ENCODE assay signal across 22 cellular contexts in the genomic region with DNA sequence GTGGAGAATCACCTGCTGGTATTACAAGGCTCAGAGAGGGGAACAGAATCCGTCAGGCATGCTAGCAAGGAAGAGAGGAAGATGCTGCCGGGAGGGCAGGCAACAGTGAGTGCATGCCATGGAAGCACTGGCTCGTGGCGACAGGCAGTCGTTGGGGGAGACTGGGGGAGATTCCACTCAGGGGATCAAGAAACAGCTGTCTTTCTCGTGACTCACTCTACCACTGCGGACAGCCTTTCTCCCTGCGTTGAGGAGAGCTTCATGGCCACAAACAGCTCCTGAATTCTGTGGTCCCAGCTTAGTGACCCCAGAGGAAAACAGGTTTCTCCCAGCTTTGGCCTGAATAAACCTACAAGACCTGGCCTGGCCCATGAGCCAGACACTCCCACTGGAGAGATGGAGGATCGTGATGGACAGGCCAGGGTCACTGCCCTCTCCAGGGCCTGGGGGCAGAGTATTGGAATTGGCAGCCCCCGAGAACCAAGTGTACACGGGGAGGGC. TPM values are rescaled to one million over a fixed set of nuclear protein-coding genes. Genes with fewer than 3 reads are reported as not detected.
A peak's percentile ranks its signal among the peaks of the same experiment; 100 is the strongest.
DNase-seq lines count a peak whose midpoint lies in the region; ATAC-seq, FAIRE-seq and TF ChIP-seq lines count a peak whose summit lies in the region.
"Had no signal": no experiment of that assay in that cellular context is flagged by ENCODE, and none has a peak within 500 bp of the region (broad histone marks: within the 10 kb centered on the region; RNA-seq: fewer than 3 reads in every experiment).

No MANE protein-coding gene starts in this region.

- intact Hi-C loops in activated CD8-positive, alpha-beta T cell treated with anti-CD3 and anti-CD28 coated beads for 36 hours (cut with micrococcal nuclease), result no loop called here

- DNase-seq in activated CD8-positive, alpha-beta T cell treated with anti-CD3 and anti-CD28 coated beads for 36 hours, result no peak
- no peak for DNase-seq in activated CD8-positive, alpha-beta T cell treated with anti-CD3 and anti-CD28 coated beads, Interleukin-2, amount 10 ng/mL, durations not matched to agents 7 days and 5 days
- DNase-seq in astrocyte (ENCODE audit: low read depth) (peak; percentile 59), kidney tubule cell (ENCODE audit: low spot score) (peak; percentile 99)
- DNase-seq in stimulated activated effector memory CD8-positive, alpha-beta T cell treated with anti-CD3 and anti-CD28 coated beads, Interleukin-12 subunit alpha, Interleukin-12 subunit beta, amount 100 ng/mL, for 72 hours (ENCODE audit: low spot score in 2 of 2), result no peak
- DNase-seq in stimulated activated naive CD4-positive, alpha-beta T cell (lab: John Stamatoyannopoulos, UW), result no peak
- DNase-seq: 8988T; activated CD4-positive, alpha-beta T cell treated with anti-CD3 and anti-CD28 coated beads, Interleukin-2, amount 50 U/mL, for 4 hours; erythroblast; heart left ventricle; NCI-H2081 treated with DMSO at 0.1 percent for 48 hours; NCI-H526; occipital lobe; OCI-M1; SK-N-SH had no signal

- peaks cover 25% of the 10 kb centered on the region for H3K4me1 ChIP-seq in astrocyte (ENCODE audit: insufficient read depth, low read length)
- H3K4me1 ChIP-seq: right lobe of liver had no signal

- no peak overlapping the region for H2AFZ ChIP-seq in astrocyte (ENCODE audit: low read depth, low read length)

- POLR2A ChIA-PET in activated CD8-positive, alpha-beta T cell treated with anti-CD3 and anti-CD28 coated beads for 36 hours (lab: Charles Lee), result interaction anchor here (0.6 to 1.3 kb wide), 6 partner anchors 8 to 136 kb away, joined by 3 to 4 read pairs (median 3); no protein-coding TSS in a partner anchor
- POLR2A ChIA-PET in activated CD8-positive, alpha-beta T cell treated with anti-CD3 and anti-CD28 coated beads, Interleukin-2, amount 10 ng/mL, durations not matched to agents 7 days and 5 days (lab: Charles Lee), result no interaction called here

- peaks cover 14% of the 10 kb centered on the region for H3K4me1 Mint-ChIP-seq in activated CD8-positive, alpha-beta T cell treated with anti-CD3 and anti-CD28 coated beads for 36 hours (ENCODE audit: low read depth)
- H3K4me1 Mint-ChIP-seq in activated CD8-positive, alpha-beta T cell treated with anti-CD3 and anti-CD28 coated beads, Interleukin-2, amount 10 ng/mL, durations not matched to agents 7 days and 5 days (ENCODE audit: low read depth), result peaks cover 13% of the 10 kb centered on the region
- H3K4me1 Mint-ChIP-seq in astrocyte (ENCODE audit: low read depth, unreplicated experiment), result peaks cover 46% of the 10 kb centered on the region
- H3K4me1 Mint-ChIP-seq in stimulated activated effector memory CD8-positive, alpha-beta T cell treated with anti-CD3 and anti-CD28 coated beads, Interleukin-12 subunit alpha, Interleukin-12 subunit beta, amount 100 ng/mL, for 72 hours, result peaks cover 9% of the 10 kb centered on the region

- H3K27ac Mint-ChIP-seq in activated CD8-positive, alpha-beta T cell treated with anti-CD3 and anti-CD28 coated beads for 36 hours, result peak overlapping the region; percentile 22
- no peak overlapping the region for H3K27ac Mint-ChIP-seq in activated CD8-positive, alpha-beta T cell treated with anti-CD3 and anti-CD28 coated beads, Interleukin-2, amount 10 ng/mL, durations not matched to agents 7 days and 5 days
- H3K27ac Mint-ChIP-seq in astrocyte (ENCODE audit: unreplicated experiment), result peak overlapping the region; percentile 89
- H3K27ac Mint-ChIP-seq in stimulated activated effector memory CD8-positive, alpha-beta T cell treated with anti-CD3 and anti-CD28 coated beads, Interleukin-12 subunit alpha, Interleukin-12 subunit beta, amount 100 ng/mL, for 72 hours, result peak overlapping the region; percentile 94

- peaks cover 14% of the 10 kb centered on the region for H4K20me1 ChIP-seq in astrocyte (ENCODE audit: insufficient read depth, low read length)

- no peaks in the 10 kb centered on the region for H3K9me3 Mint-ChIP-seq in activated CD8-positive, alpha-beta T cell treated with anti-CD3 and anti-CD28 coated beads for 36 hours
- H3K9me3 Mint-ChIP-seq in activated CD8-positive, alpha-beta T cell treated with anti-CD3 and anti-CD28 coated beads, Interleukin-2, amount 10 ng/mL, durations not matched to agents 7 days and 5 days (ENCODE audit: insufficient read depth), result no peaks in the 10 kb centered on the region
- H3K9me3 Mint-ChIP-seq in astrocyte (ENCODE audit: unreplicated experiment), result no peaks in the 10 kb centered on the region
- no peaks in the 10 kb centered on the region for H3K9me3 Mint-ChIP-seq in stimulated activated effector memory CD8-positive, alpha-beta T cell treated with anti-CD3 and anti-CD28 coated beads, Interleukin-12 subunit alpha, Interleukin-12 subunit beta, amount 100 ng/mL, for 72 hours

- no peak for ATAC-seq in activated CD8-positive, alpha-beta T cell treated with anti-CD3 and anti-CD28 coated beads for 36 hours
- ATAC-seq in activated CD8-positive, alpha-beta T cell treated with anti-CD3 and anti-CD28 coated beads, Interleukin-2, amount 10 ng/mL, durations not matched to agents 7 days and 5 days, result no peak
- no peak for ATAC-seq in stimulated activated effector memory CD8-positive, alpha-beta T cell treated with anti-CD3 and anti-CD28 coated beads, Interleukin-12 subunit alpha, Interleukin-12 subunit beta, amount 100 ng/mL, for 72 hours
- ATAC-seq in GM18520 (IDR thresholded peaks at IDR 0.05; ENCODE audit: unreplicated experiment), result no peak
- no peak for ATAC-seq in SK-N-SH treated with all-trans-retinoic acid at 6 μM for 48 hours
- ATAC-seq: heart left ventricle had no signal

- H3K9ac ChIP-seq in astrocyte (ENCODE audit: low read length), result peak overlapping the region; percentile 34
- H3K9ac ChIP-seq: SK-N-SH had no signal

- H3K36me3 ChIP-seq in astrocyte (ENCODE audit: insufficient read depth, low read length), result peaks cover 50% of the 10 kb centered on the region

- peak overlapping the region; percentile 37 for H3K4me2 ChIP-seq in astrocyte (ENCODE audit: low read length)
- H3K4me2 ChIP-seq: BLaER1 treated with 17β-estradiol and CSF1 and Interleukin-3, amounts not matched to agents 10 nM and 100 nM; SK-N-SH had no signal

- peaks cover 60% of the 10 kb centered on the region for H3K36me3 Mint-ChIP-seq in activated CD8-positive, alpha-beta T cell treated with anti-CD3 and anti-CD28 coated beads for 36 hours (ENCODE audit: low read depth)
- H3K36me3 Mint-ChIP-seq in activated CD8-positive, alpha-beta T cell treated with anti-CD3 and anti-CD28 coated beads, Interleukin-2, amount 10 ng/mL, durations not matched to agents 7 days and 5 days (ENCODE audit: low read depth), result peaks cover 57% of the 10 kb centered on the region
- peaks cover 57% of the 10 kb centered on the region for H3K36me3 Mint-ChIP-seq in astrocyte (ENCODE audit: low read depth, unreplicated experiment)
- peaks cover 97% of the 10 kb centered on the region for H3K36me3 Mint-ChIP-seq in stimulated activated effector memory CD8-positive, alpha-beta T cell treated with anti-CD3 and anti-CD28 coated beads, Interleukin-12 subunit alpha, Interleukin-12 subunit beta, amount 100 ng/mL, for 72 hours

- no peak for TF ChIP-seq CTCF in activated CD8-positive, alpha-beta T cell treated with anti-CD3 and anti-CD28 coated beads for 36 hours (IDR thresholded peaks at IDR 0.05)
- TF ChIP-seq CTCF in astrocyte (IDR thresholded peaks at IDR 0.05; ENCODE audit: insufficient read depth, low read depth, low read length), result no peak

- H3K4me3 Mint-ChIP-seq in activated CD8-positive, alpha-beta T cell treated with anti-CD3 and anti-CD28 coated beads for 36 hours, result no peak overlapping the region
- no peak overlapping the region for H3K4me3 Mint-ChIP-seq in activated CD8-positive, alpha-beta T cell treated with anti-CD3 and anti-CD28 coated beads, Interleukin-2, amount 10 ng/mL, durations not matched to agents 7 days and 5 days
- H3K4me3 Mint-ChIP-seq in astrocyte (ENCODE audit: unreplicated experiment), result no peak overlapping the region
- no peak overlapping the region for H3K4me3 Mint-ChIP-seq in stimulated activated effector memory CD8-positive, alpha-beta T cell treated with anti-CD3 and anti-CD28 coated beads, Interleukin-12 subunit alpha, Interleukin-12 subunit beta, amount 100 ng/mL, for 72 hours

- H3K27ac ChIP-seq in astrocyte (ENCODE audit: low read depth, low read length), result peak overlapping the region; percentile 29
- H3K27ac ChIP-seq: coronary artery, heart left ventricle, right lobe of liver, tibial nerve had no signal

- H3K4me3 ChIP-seq in astrocyte (ENCODE audit: insufficient read depth, low read depth, low read length), result no peak overlapping the region
- H3K4me3 ChIP-seq: BLaER1 treated with 17β-estradiol and CSF1 and Interleukin-3, amounts not matched to agents 10 nM and 100 nM; coronary artery; heart left ventricle; right lobe of liver; tibial nerve had no signal

- H3K9me3 ChIP-seq in astrocyte (ENCODE audit: insufficient read depth, low read depth, low read length), result no peaks in the 10 kb centered on the region
- H3K9me3 ChIP-seq: BLaER1 treated with 17β-estradiol and CSF1 and Interleukin-3, amounts not matched to agents 10 nM and 100 nM; heart left ventricle; right lobe of liver; SK-N-SH; tibial nerve had no signal

- no peaks in the 10 kb centered on the region for H3K27me3 Mint-ChIP-seq in activated CD8-positive, alpha-beta T cell treated with anti-CD3 and anti-CD28 coated beads for 36 hours
- H3K27me3 Mint-ChIP-seq in activated CD8-positive, alpha-beta T cell treated with anti-CD3 and anti-CD28 coated beads, Interleukin-2, amount 10 ng/mL, durations not matched to agents 7 days and 5 days (ENCODE audit: low read depth), result no peaks in the 10 kb centered on the region
- no peaks in the 10 kb centered on the region for H3K27me3 Mint-ChIP-seq in astrocyte (ENCODE audit: low read depth, unreplicated experiment)

- no peaks in the 10 kb centered on the region for H3K27me3 ChIP-seq in astrocyte (ENCODE audit: insufficient read depth, low read length)
- H3K27me3 ChIP-seq: BLaER1 treated with 17β-estradiol and CSF1 and Interleukin-3, amounts not matched to agents 10 nM and 100 nM; heart left ventricle; right lobe of liver; tibial nerve had no signal

- peaks cover 30% of the 10 kb centered on the region for H3K79me2 ChIP-seq in astrocyte (ENCODE audit: insufficient read depth, low read length)

- CTCF ChIA-PET in activated CD8-positive, alpha-beta T cell treated with anti-CD3 and anti-CD28 coated beads for 36 hours (lab: Charles Lee), result interaction anchor here (0.7 to 30.6 kb wide), 6 partner anchors 9 to 110 kb away, joined by 3 to 1008 read pairs (median 12); partner anchors contain the start of gene ID1
- CTCF ChIA-PET in activated CD8-positive, alpha-beta T cell treated with anti-CD3 and anti-CD28 coated beads, Interleukin-2, amount 10 ng/mL, durations not matched to agents 7 days and 5 days (lab: Charles Lee), result interaction anchor here (0.9 to 4.6 kb wide), 6 partner anchors 9 to 172 kb away, joined by 3 to 34 read pairs (median 12); no protein-coding TSS in a partner anchor

- no peak for FAIRE-seq in astrocyte (lab: Jason Lieb, UNC)
- FAIRE-seq: TTC549 had no signal

RNA-seq across cellular contexts. Expression of gene HM13, which starts 37.4 kb away (rescaled TPM):
- 10 to 100 TPM; 91.6 to 95.5 TPM for total RNA-seq in activated CD8-positive, alpha-beta T cell treated with anti-CD3 and anti-CD28 coated beads for 36 hours
- 100 to 1,000 TPM; 117 to 127 TPM for total RNA-seq in activated CD8-positive, alpha-beta T cell treated with anti-CD3 and anti-CD28 coated beads, Interleukin-2, amount 10 ng/mL, durations not matched to agents 7 days and 5 days
- total RNA-seq in astrocyte, result 399 and 435 TPM in 2 replicates

RNA-seq across cellular contexts. Expression of gene ID1, which starts 53.5 kb away (rescaled TPM):
- under 1 TPM; 0.41 to 0.54 TPM for total RNA-seq in activated CD8-positive, alpha-beta T cell treated with anti-CD3 and anti-CD28 coated beads for 36 hours
- total RNA-seq in activated CD8-positive, alpha-beta T cell treated with anti-CD3 and anti-CD28 coated beads, Interleukin-2, amount 10 ng/mL, durations not matched to agents 7 days and 5 days, result under 1 TPM; 0.42 to 0.50 TPM
- 73.7 and 76.7 TPM in 2 replicates for total RNA-seq in astrocyte

Comparison
In these comparisons a context has a peak if more than half of its experiments do, and no peak if none do; other contexts are left out.
1. DNase-seq: peak in astrocyte (single experiment) and kidney tubule cell (single experiment); none in activated CD8-positive, alpha-beta T cell treated with anti-CD3 and anti-CD28 coated beads for 36 hours (single experiment), activated CD8-positive, alpha-beta T cell treated with anti-CD3 and anti-CD28 coated beads, Interleukin-2, amount 10 ng/mL, durations not matched to agents 7 days and 5 days (single experiment), stimulated activated effector memory CD8-positive, alpha-beta T cell treated with anti-CD3 and anti-CD28 coated beads, Interleukin-12 subunit alpha, Interleukin-12 subunit beta, amount 100 ng/mL, for 72 hours (0 of 2) and stimulated activated naive CD4-positive, alpha-beta T cell (0 of 6).
2. RNA of gene ID1, which starts 53.5 kb away (total RNA-seq): 73.7 to 76.7 TPM in astrocyte; 0.41 to 0.54 TPM in activated CD8-positive, alpha-beta T cell treated with anti-CD3 and anti-CD28 coated beads for 36 hours and 0.42 to 0.50 TPM in activated CD8-positive, alpha-beta T cell treated with anti-CD3 and anti-CD28 coated beads, Interleukin-2, amount 10 ng/mL, durations not matched to agents 7 days and 5 days; every median in the first group is over 10 times any median in the second.